8 cellular contexts compared by ENCODE assay signal in genomic region chr7:74467876-74468275, GRCh38.
"Had no signal": no experiment of that assay in that cellular context is flagged by ENCODE, and none has a peak within 500 bp of the region (broad histone marks: within the 10 kb centered on the region; RNA-seq: fewer than 3 reads in every experiment).

No MANE protein-coding gene starts in this region.

- H3K4me3 Mint-ChIP-seq: activated CD4-positive, alpha-beta memory T cell treated with anti-CD3 and anti-CD28 coated beads for 36 hours; activated T-cell treated with anti-CD3 and anti-CD28 coated beads, Interleukin-2, amount 50 U/mL, for 72 hours had no signal

- H3K36me3 Mint-ChIP-seq: activated CD4-positive, alpha-beta memory T cell treated with anti-CD3 and anti-CD28 coated beads for 36 hours had no signal

- DNase-seq: activated CD4-positive, alpha-beta memory T cell treated with anti-CD3 and anti-CD28 coated beads for 36 hours; activated CD4-positive, alpha-beta T cell treated with anti-CD3 and anti-CD28 coated beads for 1 hour; activated naive CD4-positive, alpha-beta T cell; activated T-cell treated with anti-CD3 and anti-CD28 coated beads, Interleukin-2, amount 50 U/mL, for 72 hours; aorta; stimulated activated CD4-positive, alpha-beta T cell treated with anti-CD3 and anti-CD28 coated beads, Interleukin-15, amount 100 ng/mL, for 24 hours; stimulated activated CD4-positive, alpha-beta T cell treated with anti-CD3 and anti-CD28 coated beads, Interleukin-4, amount 100 ng/mL, for 24 hours had no signal

- H3K9me3 ChIP-seq: tibial nerve had no signal

- H3K27me3 ChIP-seq: tibial nerve had no signal

- H3K27ac Mint-ChIP-seq: activated CD4-positive, alpha-beta memory T cell treated with anti-CD3 and anti-CD28 coated beads for 36 hours; activated T-cell treated with anti-CD3 and anti-CD28 coated beads, Interleukin-2, amount 50 U/mL, for 72 hours had no signal

- H3K4me3 ChIP-seq: tibial nerve had no signal

- ATAC-seq: activated T-cell treated with anti-CD3 and anti-CD28 coated beads, Interleukin-2, amount 50 U/mL, for 72 hours had no signal

- H3K27me3 Mint-ChIP-seq: activated CD4-positive, alpha-beta memory T cell treated with anti-CD3 and anti-CD28 coated beads for 36 hours had no signal

- H3K9me3 Mint-ChIP-seq: activated CD4-positive, alpha-beta memory T cell treated with anti-CD3 and anti-CD28 coated beads for 36 hours; activated T-cell treated with anti-CD3 and anti-CD28 coated beads, Interleukin-2, amount 50 U/mL, for 72 hours had no signal

- H3K36me3 ChIP-seq: tibial nerve had no signal
